Comparison of ENCODE assay signal across 19 cellular contexts in genomic region chr7:90530263-90530662, GRCh38.
A peak's percentile ranks its signal among the peaks of the same experiment; 100 is the strongest.
DNase-seq lines count a peak whose midpoint lies in the region; ATAC-seq and TF ChIP-seq lines count a peak whose summit lies in the region.
"Had no signal": no experiment of that assay in that cellular context is flagged by ENCODE, and none has a peak within 500 bp of the region (broad histone marks: within the 10 kb centered on the region; RNA-seq: fewer than 3 reads in every experiment).

No MANE protein-coding gene starts in this region.

- no peaks in the 10 kb centered on the region for H3K36me3 ChIP-seq in H7 (replicated peaks; ENCODE audit: control insufficient read depth, insufficient read depth, low read length)

- H3K4me3 ChIP-seq in foreskin fibroblast (ENCODE audit: low read depth in 1 of 2, low read length in 2 of 2) = no peak overlapping the region
- no peak overlapping the region for H3K4me3 ChIP-seq in H7 (ENCODE audit: insufficient read depth, low read depth, low read length)
- H3K4me3 ChIP-seq: smooth muscle cell had no signal

- TF ChIP-seq CTCF in foreskin fibroblast (IDR thresholded peaks at IDR 0.05; ENCODE audit: low read depth, low read length) = no peak

- H3K27me3 ChIP-seq in H7 (ENCODE audit: control insufficient read depth, insufficient read depth, low read length) = no peaks in the 10 kb centered on the region

- DNase-seq in NOMO-1 treated with DMSO at 0.1 percent for 48 hours (lab: John Stamatoyannopoulos, UW; ENCODE audit: unreplicated experiment) (peak; percentile 48), NOMO-1 treated with dmso at 0.1 percent for 144 hours (lab: John Stamatoyannopoulos, UW; ENCODE audit: unreplicated experiment) (no peak), amniotic epithelial cell (ENCODE audit: low read depth) (peak; percentile 78), foreskin fibroblast (peak; percentile 21 to 51), stromal cell of bone marrow (ENCODE audit: low read depth) (peak; percentile 29), NCI-H1694 (lab: John Stamatoyannopoulos, UW) (no peak), H7 (no peak)
- DNase-seq: activated CD4-positive, alpha-beta memory T cell treated with anti-CD3 and anti-CD28 coated beads for 36 hours; activated naive CD8-positive, alpha-beta T cell treated with anti-CD3 and anti-CD28 coated beads for 36 hours; activated T-cell treated with anti-CD3 and anti-CD28 coated beads, Interleukin-2, amount 50 U/mL, for 72 hours; CD4-positive, alpha-beta T cell; DND-41; hippocampal formation; left cardiac atrium; NCI-H1092 treated with DMSO at 0.1 percent for 48 hours; NCI-H2227 treated with DMSO at 0.1 percent for 48 hours had no signal

- no peak for ATAC-seq in GM21619 (IDR thresholded peaks at IDR 0.05; ENCODE audit: unreplicated experiment)
- ATAC-seq: activated T-cell treated with anti-CD3 and anti-CD28 coated beads, Interleukin-2, amount 50 U/mL, for 72 hours; left cardiac atrium; SK-N-SH treated with all-trans-retinoic acid at 6 μM for 48 hours had no signal

Comparison
In these comparisons a context has a peak if more than half of its experiments do, and no peak if none do; other contexts are left out.
1. DNase-seq: peak in NOMO-1 treated with DMSO at 0.1 percent for 48 hours (single experiment), amniotic epithelial cell (single experiment), foreskin fibroblast (2 of 2) and stromal cell of bone marrow (single experiment); none in NOMO-1 treated with dmso at 0.1 percent for 144 hours (single experiment), NCI-H1694 (single experiment) and H7 (single experiment).